ENCODE assay signal across 32 cellular contexts in the genomic region with DNA sequence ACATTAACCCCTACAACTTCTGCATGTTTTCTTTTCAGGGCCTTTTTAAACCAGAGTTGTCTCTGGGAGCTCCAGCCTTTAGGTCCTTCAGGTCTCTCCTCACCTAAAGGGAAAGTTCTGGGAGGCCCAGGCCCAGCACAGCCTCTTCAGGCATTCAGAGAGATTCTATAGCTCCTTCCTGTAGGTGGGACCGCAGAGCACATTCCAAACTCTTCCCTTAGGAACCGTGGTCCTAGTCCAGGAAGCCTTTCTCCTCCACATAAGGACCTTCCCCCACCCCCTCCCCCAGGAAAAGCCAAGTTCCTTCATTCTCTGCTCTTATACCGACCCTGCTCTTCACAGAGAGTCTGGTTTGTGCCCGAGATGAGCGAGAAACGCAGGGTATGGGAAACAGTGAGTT. TPM values are rescaled to one million over a fixed set of nuclear protein-coding genes. Genes with fewer than 3 reads are reported as not detected.
"Had no signal": no experiment of that assay in that cellular context is flagged by ENCODE, and none has a peak within 500 bp of the region (broad histone marks: within the 10 kb centered on the region; RNA-seq: fewer than 3 reads in every experiment).

No MANE protein-coding gene starts in this region.

- H3K27me3 ChIP-seq: ovary had no signal

- DNase-seq: activated CD4-positive, alpha-beta T cell treated with anti-CD3 and anti-CD28 coated beads for 4 hours; activated CD4-positive, alpha-beta T cell treated with anti-CD3 and anti-CD28 coated beads, Interleukin-2, amount 50 U/mL, for 4 hours; activated gamma-delta T cell; activated naive CD4-positive, alpha-beta T cell treated with anti-CD3 and anti-CD28 coated beads, Interleukin-2, amount 10 ng/mL, durations not matched to agents 7 days and 5 days; activated naive CD8-positive, alpha-beta T cell treated with anti-CD3 and anti-CD28 coated beads, Interleukin-2, amount 10 ng/mL, durations not matched to agents 7 days and 5 days; activated T-cell treated with anti-CD3 and anti-CD28 coated beads for 4 hours; cerebellar nuclear complex; dorsolateral prefrontal cortex; effector memory CD4-positive, alpha-beta T cell; immature natural killer cell; kidney; left colon; naive thymus-derived CD8-positive, alpha-beta T cell; ovary; stimulated activated CD4-positive, alpha-beta T cell treated with anti-CD3 and anti-CD28 coated beads, Interleukin-1b, Interleukin-23, amount 100 ng/mL, for 48 hours; stimulated activated CD4-positive, alpha-beta T cell treated with anti-CD3 and anti-CD28 coated beads, Interleukin-4, amount 100 ng/mL, for 4 hours; stimulated activated CD8-positive, alpha-beta memory T cell treated with anti-CD3 and anti-CD28 coated beads, Interleukin-4, amount 100 ng/mL, for 48 hours; tibial artery; upper lobe of right lung had no signal

- H3K9me3 ChIP-seq: ascending aorta, gastroesophageal sphincter, neutrophil, prostate gland, suprapubic skin, tibial artery, upper lobe of right lung had no signal

- H3K27ac ChIP-seq: ascending aorta, cardiac muscle cell, coronary artery, dorsolateral prefrontal cortex, gastroesophageal sphincter, hepatocyte, neutrophil, ovary, prostate gland, suprapubic skin, tibial artery, upper lobe of right lung had no signal

- H3K79me2 ChIP-seq: hepatocyte had no signal

- H3K27ac Mint-ChIP-seq: activated naive CD4-positive, alpha-beta T cell treated with anti-CD3 and anti-CD28 coated beads, Interleukin-2, amount 10 ng/mL, durations not matched to agents 7 days and 5 days; activated naive CD8-positive, alpha-beta T cell treated with anti-CD3 and anti-CD28 coated beads, Interleukin-2, amount 10 ng/mL, durations not matched to agents 7 days and 5 days; brain; immature natural killer cell; naive thymus-derived CD8-positive, alpha-beta T cell; stimulated activated memory B cell treated with anti-CD40 and anti-IgM and Interleukin-4, amounts not matched to agents 10 μg/mL and 1 μg/mL and 100 μg/mL, for 72 hours had no signal

- H3K4me3 Mint-ChIP-seq: activated naive CD4-positive, alpha-beta T cell treated with anti-CD3 and anti-CD28 coated beads, Interleukin-2, amount 10 ng/mL, durations not matched to agents 7 days and 5 days; activated naive CD8-positive, alpha-beta T cell treated with anti-CD3 and anti-CD28 coated beads, Interleukin-2, amount 10 ng/mL, durations not matched to agents 7 days and 5 days; immature natural killer cell; stimulated activated memory B cell treated with anti-CD40 and anti-IgM and Interleukin-4, amounts not matched to agents 10 μg/mL and 1 μg/mL and 100 μg/mL, for 72 hours had no signal

- H3K9me3 Mint-ChIP-seq: stimulated activated memory B cell treated with anti-CD40 and anti-IgM and Interleukin-4, amounts not matched to agents 10 μg/mL and 1 μg/mL and 100 μg/mL, for 72 hours had no signal

- ATAC-seq: gastroesophageal sphincter; left colon; naive thymus-derived CD8-positive, alpha-beta T cell; stimulated activated memory B cell treated with anti-CD40 and anti-IgM and Interleukin-4, amounts not matched to agents 10 μg/mL and 1 μg/mL and 100 μg/mL, for 72 hours had no signal

- FAIRE-seq: endothelial cell of umbilical vein, kidney had no signal

- H3K36me3 Mint-ChIP-seq: brain; stimulated activated memory B cell treated with anti-CD40 and anti-IgM and Interleukin-4, amounts not matched to agents 10 μg/mL and 1 μg/mL and 100 μg/mL, for 72 hours had no signal

- H3K4me1 Mint-ChIP-seq: stimulated activated memory B cell treated with anti-CD40 and anti-IgM and Interleukin-4, amounts not matched to agents 10 μg/mL and 1 μg/mL and 100 μg/mL, for 72 hours had no signal

- H3K4me2 ChIP-seq: hepatocyte, smooth muscle cell had no signal

- H3K4me1 ChIP-seq: prostate gland had no signal

- H3K4me3 ChIP-seq: cardiac muscle cell, coronary artery, gastroesophageal sphincter, hepatocyte, ovary, prostate gland, smooth muscle cell, tibial artery, upper lobe of right lung had no signal

- H3K36me3 ChIP-seq: ascending aorta, cardiac muscle cell, gastroesophageal sphincter, neutrophil, ovary, prostate gland, suprapubic skin, tibial artery, upper lobe of right lung had no signal

RNA-seq across cellular contexts. Expression of a gene that starts 14.8 kb away (rescaled TPM):
- total RNA-seq: activated naive CD8-positive, alpha-beta T cell treated with anti-CD3 and anti-CD28 coated beads, Interleukin-2, amount 10 ng/mL, durations not matched to agents 7 days and 5 days; ascending aorta; cardiac muscle cell; endothelial cell of umbilical vein; fibroblast of villous mesenchyme; hepatocyte; left colon; naive thymus-derived CD8-positive, alpha-beta T cell; smooth muscle cell; suprapubic skin; upper lobe of right lung had no signal
- polyA plus RNA-seq: cardiac muscle cell; endothelial cell of umbilical vein; hepatocyte; immature natural killer cell; naive thymus-derived CD8-positive, alpha-beta T cell; smooth muscle cell had no signal
